ENCODE assay signal across 11 cellular contexts in genomic region chr11:32334822-32335221, GRCh38.
DNase-seq lines count a peak whose midpoint lies in the region; ATAC-seq and TF ChIP-seq lines count a peak whose summit lies in the region.
"Had no signal": no experiment of that assay in that cellular context is flagged by ENCODE, and none has a peak within 500 bp of the region (broad histone marks: within the 10 kb centered on the region; RNA-seq: fewer than 3 reads in every experiment).

No MANE protein-coding gene starts in this region.

- H3K36me3 ChIP-seq in OCI-LY1 (ENCODE audit: insufficient read depth, low read length) (no peaks in the 10 kb centered on the region), gastroesophageal sphincter (no peaks in the 10 kb centered on the region), gastrocnemius medialis (no peaks in the 10 kb centered on the region)

- no peaks in the 10 kb centered on the region for H3K4me1 ChIP-seq in OCI-LY1 (ENCODE audit: insufficient read depth, low read length, severe bottlenecking)
- peaks cover 0 to 14% (median 0%) of the 10 kb centered on the region in 3 donors for H3K4me1 ChIP-seq in gastroesophageal sphincter
- no peaks in the 10 kb centered on the region for H3K4me1 ChIP-seq in gastrocnemius medialis

- in situ Hi-C loops in gastrocnemius medialis (cut with MboI; ENCODE audit: low sequenced_read_pairs in 4 of 4): no loop called here

- TF ChIP-seq EP300 in gastroesophageal sphincter (IDR thresholded peaks at IDR 0.05): no peak

- no peak overlapping the region for H2AFZ ChIP-seq in OCI-LY1 (ENCODE audit: low read length)

- no peaks in the 10 kb centered on the region for H3K79me2 ChIP-seq in OCI-LY1 (ENCODE audit: insufficient read depth, low read length)

- intact Hi-C loops in gastrocnemius medialis (cut with DNase I; ENCODE audit: low total_unique reads): no loop called here

- no peak for TF ChIP-seq POLR2A in gastroesophageal sphincter (IDR thresholded peaks at IDR 0.05)
- no peak for TF ChIP-seq POLR2A in gastrocnemius medialis (IDR thresholded peaks at IDR 0.05)

- ATAC-seq in stimulated activated naive CD8-positive, alpha-beta T cell treated with anti-CD3 and anti-CD28 coated beads, Interleukin-15, Interleukin-2, amounts not matched to agents 100 U/mL and 50 U/mL, for 24 hours: peak; percentile 62
- ATAC-seq in gastroesophageal sphincter: no peak
- no peak for ATAC-seq in gastrocnemius medialis
- ATAC-seq: body of pancreas, T-cell had no signal

- TF ChIP-seq CTCF in OCI-LY1 (IDR thresholded peaks at IDR 0.05; ENCODE audit: low read length): peak; percentile 27
- TF ChIP-seq CTCF in fibroblast of mammary gland (conservative IDR thresholded peaks at IDR 0.05; ENCODE audit: control insufficient read depth, insufficient read depth, low read depth, low read length): peak; percentile 27
- no peak for TF ChIP-seq CTCF in gastroesophageal sphincter (IDR thresholded peaks at IDR 0.05)
- no peak for TF ChIP-seq CTCF in gastrocnemius medialis (IDR thresholded peaks at IDR 0.05 in 4 of 5, conservative IDR thresholded peaks at IDR 0.05 in 1 of 5)

- H3K9ac ChIP-seq in OCI-LY1 (ENCODE audit: low read length): no peak overlapping the region

- H3K4me3 ChIP-seq in OCI-LY1 (ENCODE audit: low read depth, low read length, poor library complexity, severe bottlenecking) (no peak overlapping the region), fibroblast of mammary gland (ENCODE audit: control insufficient read depth, low read depth, low read length) (no peak overlapping the region), gastroesophageal sphincter (no peak overlapping the region), gastrocnemius medialis (no peak overlapping the region)
- H3K4me3 ChIP-seq: body of pancreas had no signal

- H3K9me3 ChIP-seq in OCI-LY1 (ENCODE audit: low read length) (0 out of 2 replicates have a peak, but pooled peaks cover 2% of the 10 kb centered on the region), gastroesophageal sphincter (no peaks in the 10 kb centered on the region), gastrocnemius medialis (no peaks in the 10 kb centered on the region)
- H3K9me3 ChIP-seq: body of pancreas had no signal

- H3K27me3 ChIP-seq in OCI-LY1 (ENCODE audit: insufficient read depth, low read length) (no peaks in the 10 kb centered on the region), gastroesophageal sphincter (peaks cover 4% of the 10 kb centered on the region), gastrocnemius medialis (peaks cover 11 to 22% (median 15%) of the 10 kb centered on the region in 3 donors)
- H3K27me3 ChIP-seq: body of pancreas had no signal

- no peaks in the 10 kb centered on the region for H4K20me1 ChIP-seq in OCI-LY1 (ENCODE audit: insufficient read depth, low read length)

- no peaks in the 10 kb centered on the region for H3K9me2 ChIP-seq in OCI-LY1 (ENCODE audit: low read depth, low read length)

- DNase-seq in activated T-cell treated with anti-CD3 and anti-CD28 coated beads, Interleukin-2, amount 50 U/mL, for 48 hours: peak; percentile 48 to 57
- DNase-seq in activated T-cell treated with anti-CD3 and anti-CD28 coated beads, Interleukin-2, amount 50 U/mL, for 1 hour: no peak
- DNase-seq in fibroblast of mammary gland (ENCODE audit: low read depth): peak; percentile 9
- peak; percentile 33 for DNase-seq in stimulated activated naive CD8-positive, alpha-beta T cell treated with anti-CD3 and anti-CD28 coated beads, Interleukin-15, Interleukin-2, amounts not matched to agents 100 U/mL and 50 U/mL, for 24 hours
- no peak for DNase-seq in gastrocnemius medialis
- no peak for DNase-seq in activated gamma-delta T cell (lab: John Stamatoyannopoulos, UW)
- DNase-seq: kidney had no signal

- 95% methylated on average over 6 of the region's 8 CpGs; no CpG with 5 or more reads in 1 of the 2 donors for WGBS in gastroesophageal sphincter (ENCODE audit: low coverage in 1 of 2), 2 donors

- H3K27ac ChIP-seq in OCI-LY1 (ENCODE audit: low read depth, low read length, poor library complexity, severe bottlenecking) (no peak overlapping the region), gastroesophageal sphincter (no peak overlapping the region), gastrocnemius medialis (no peak overlapping the region)
- H3K27ac ChIP-seq: body of pancreas had no signal

- no peaks in the 10 kb centered on the region for H3F3A ChIP-seq in OCI-LY1 (ENCODE audit: insufficient read depth, low read length)

- no peak overlapping the region for H3K4me2 ChIP-seq in OCI-LY1 (ENCODE audit: low read length)

Comparison
In these comparisons a context has a peak if more than half of its experiments do, and no peak if none do; other contexts are left out.
1. DNase-seq: peak in activated T-cell treated with anti-CD3 and anti-CD28 coated beads, Interleukin-2, amount 50 U/mL, for 48 hours (2 of 2), fibroblast of mammary gland (single experiment) and stimulated activated naive CD8-positive, alpha-beta T cell treated with anti-CD3 and anti-CD28 coated beads, Interleukin-15, Interleukin-2, amounts not matched to agents 100 U/mL and 50 U/mL, for 24 hours (single experiment); none in activated T-cell treated with anti-CD3 and anti-CD28 coated beads, Interleukin-2, amount 50 U/mL, for 1 hour (single experiment), gastrocnemius medialis (0 of 2) and activated gamma-delta T cell (single experiment).
2. CTCF ChIP-seq: peak in OCI-LY1 (single experiment) and fibroblast of mammary gland (single experiment); none in gastroesophageal sphincter (0 of 4) and gastrocnemius medialis (0 of 5).